Comparison of ENCODE assay signal across 10 cellular contexts in the genomic region with DNA sequence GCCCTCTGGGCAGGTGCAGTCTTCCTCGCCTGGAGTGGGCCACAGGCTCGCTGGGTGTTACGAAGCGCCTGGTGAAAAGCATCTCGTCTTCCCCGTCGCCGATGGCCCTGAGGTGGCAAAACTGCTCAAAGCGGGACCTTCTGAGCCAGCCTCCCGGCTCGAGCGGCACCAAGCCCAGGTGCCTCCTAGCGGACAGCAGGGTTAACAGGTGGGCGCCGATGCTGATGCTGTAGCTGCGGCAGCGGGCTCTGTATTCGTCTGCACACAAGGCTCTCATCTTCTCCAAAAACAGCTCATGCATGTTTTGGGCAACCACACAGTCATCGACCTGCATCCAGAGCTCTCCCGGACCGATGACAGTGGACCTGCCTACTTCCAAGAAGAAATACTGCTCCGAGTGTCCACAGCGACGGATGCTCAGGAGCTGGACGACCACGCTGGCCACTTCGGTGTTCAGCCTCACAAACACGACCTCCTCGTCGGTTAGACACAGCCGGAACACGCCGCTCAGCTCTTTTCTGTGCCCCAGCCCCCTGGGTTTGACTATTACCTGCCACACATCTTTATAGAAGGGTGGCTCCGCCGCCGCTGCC. TPM values are rescaled to one million over a fixed set of nuclear protein-coding genes. Genes with fewer than 3 reads are reported as not detected.
DNase-seq lines count a peak whose midpoint lies in the region; ATAC-seq, FAIRE-seq and TF ChIP-seq lines count a peak whose summit lies in the region.
"Had no signal": no experiment of that assay in that cellular context is flagged by ENCODE, and none has a peak within 500 bp of the region (broad histone marks: within the 10 kb centered on the region; RNA-seq: fewer than 3 reads in every experiment).

No MANE protein-coding gene starts in this region.

- TF ChIP-seq CTCF in A549 (IDR thresholded peaks at IDR 0.05) = 0 out of 3 replicates have a peak, but pooled peaks have one; percentile 14
- no peak for TF ChIP-seq CTCF in left lung (IDR thresholded peaks at IDR 0.05)
- TF ChIP-seq CTCF in OCI-LY7 (conservative IDR thresholded peaks at IDR 0.05; ENCODE audit: low read length) = no peak
- TF ChIP-seq CTCF in testis (IDR thresholded peaks at IDR 0.05) = no peak
- TF ChIP-seq CTCF in HFFc6 (IDR thresholded peaks at IDR 0.05) = no peak

- CTCF ChIA-PET in A549 (lab: Yijun Ruan, JAX) (interaction anchor here (0.5 to 1.9 kb wide), 4 partner anchors 9 to 36 kb away, joined by 3 to 5 read pairs (median 4); no protein-coding TSS in a partner anchor), OCI-LY7 (lab: Charles Lee; ENCODE audit: unreplicated experiment) (no interaction called here)

- H3K36me3 ChIP-seq in adipocyte (ENCODE audit: control insufficient read depth, insufficient read depth, low read length, severe bottlenecking) = no peaks in the 10 kb centered on the region
- H3K36me3 ChIP-seq in left lung = no peaks in the 10 kb centered on the region
- H3K36me3 ChIP-seq in OCI-LY7 (ENCODE audit: insufficient read depth, low read length) = no peaks in the 10 kb centered on the region
- H3K36me3 ChIP-seq in testis (ENCODE audit: low read depth, missing control alignments) = no peaks in the 10 kb centered on the region

- no peaks in the 10 kb centered on the region for H3K4me1 Mint-ChIP-seq in HFFc6 (ENCODE audit: low read depth)

- H3K4me1 ChIP-seq in A549 = peaks cover 6% of the 10 kb centered on the region; the same call in 1 of the 3 replicates
- no peaks in the 10 kb centered on the region for H3K4me1 ChIP-seq in adipocyte (ENCODE audit: control insufficient read depth, insufficient read depth, low read length)
- no peaks in the 10 kb centered on the region for H3K4me1 ChIP-seq in left lung
- H3K4me1 ChIP-seq in OCI-LY7 (ENCODE audit: insufficient read depth, low read length, poor library complexity, severe bottlenecking) = no peaks in the 10 kb centered on the region
- no peaks in the 10 kb centered on the region for H3K4me1 ChIP-seq in testis

- H3K9me3 ChIP-seq in A549 = no peaks in the 10 kb centered on the region; the same call in 2 of the 3 replicates
- peaks cover 6% of the 10 kb centered on the region for H3K9me3 ChIP-seq in adipocyte (ENCODE audit: control insufficient read depth, low read length)
- H3K9me3 ChIP-seq in left lung = no peaks in the 10 kb centered on the region
- no peaks in the 10 kb centered on the region for H3K9me3 ChIP-seq in OCI-LY7 (ENCODE audit: low read length)
- H3K9me3 ChIP-seq in testis = no peaks in the 10 kb centered on the region

- BruUV-seq in OCI-LY7 (replicated peaks; lab: Mats Ljungman, UMichigan) = no TSS peak

- TF ChIP-seq RAD21 in A549 (conservative IDR thresholded peaks at IDR 0.05 in 1 of 2, IDR thresholded peaks at IDR 0.05 in 1 of 2) = peak in 1 of 2 experiments; percentile 27; a peak in 1 of 5 replicates

- no peaks in the 10 kb centered on the region for H3K36me3 Mint-ChIP-seq in HFFc6 (ENCODE audit: low read depth)
- H3K36me3 Mint-ChIP-seq: naive B cell had no signal

- H3K4me2 ChIP-seq in A549 (peak overlapping the region; percentile 92), OCI-LY7 (ENCODE audit: low read length) (no peak overlapping the region)

- H3K9me2 ChIP-seq in OCI-LY7 (ENCODE audit: insufficient read depth, low read length) = no peaks in the 10 kb centered on the region

- H2AFZ ChIP-seq in OCI-LY7 (ENCODE audit: low read length) = no peak overlapping the region

- H3K79me2 ChIP-seq in OCI-LY7 (ENCODE audit: insufficient read depth, low read depth, low read length) = no peaks in the 10 kb centered on the region

- no peak overlapping the region for H3K27ac Mint-ChIP-seq in HFFc6
- H3K27ac Mint-ChIP-seq: naive B cell had no signal

- H3K27ac ChIP-seq in A549 = no peak overlapping the region
- H3K27ac ChIP-seq in left lung = no peak overlapping the region
- no peak overlapping the region for H3K27ac ChIP-seq in OCI-LY7 (ENCODE audit: low read depth, low read length, poor library complexity, severe bottlenecking)
- H3K27ac ChIP-seq in testis = no peak overlapping the region

- no peak overlapping the region for H3K9ac ChIP-seq in adipocyte (ENCODE audit: low read length)

- TF ChIP-seq EP300 in A549 (IDR thresholded peaks at IDR 0.05) = no peak

- H4K20me1 ChIP-seq in OCI-LY7 (ENCODE audit: insufficient read depth, low read length) = no peaks in the 10 kb centered on the region

- peak; percentile 71 to 76 for ATAC-seq in A549
- ATAC-seq in left lung = peak; percentile 19

- no peaks in the 10 kb centered on the region for H3K9me3 Mint-ChIP-seq in HFFc6

- FAIRE-seq in A549 (lab: Jason Lieb, UNC) = no peak
- no peak for FAIRE-seq in H54 (lab: Jason Lieb, UNC)

- H3K27me3 Mint-ChIP-seq in HFFc6 (ENCODE audit: insufficient read depth) = peaks cover 16% of the 10 kb centered on the region

- POLR2A ChIA-PET in A549 (lab: Yijun Ruan, JAX) (no interaction called here), OCI-LY7 (lab: Charles Lee) (interaction anchor here (0.6 kb wide), 1 partner anchor 42 kb away, joined by 3 read pairs; no protein-coding TSS in a partner anchor)

- WGBS in A549 (ENCODE audit: missing lambda C conversion rate) = no CpG with 5 or more reads among the region's 36 CpGs
- 19% methylated on average over 11 of the region's 36 CpGs; no CpG with 5 or more reads in 1 of the 2 donors for WGBS in testis, 2 donors

- H3K4me3 Mint-ChIP-seq in HFFc6 = no peak overlapping the region; the same call in 1 of the 2 replicates

- H3K27me3 ChIP-seq in adipocyte (replicated peaks; ENCODE audit: control insufficient read depth, insufficient read depth, low read length) (peaks cover 70% of the 10 kb centered on the region), left lung (peaks cover 85 to 99% of the 10 kb centered on the region in 2 donors), testis (no peaks in the 10 kb centered on the region)

- peak; percentile 42 to 49 for DNase-seq in A549 (ENCODE audit: low read depth in 1 of 2, low spot score in 1 of 2)
- DNase-seq in H4 (ENCODE audit: low spot score) = peak; percentile 4
- no peak for DNase-seq in adipocyte (ENCODE audit: low read depth)
- peak in 1 of 2 donors; percentile 36 for DNase-seq in left lung
- DNase-seq in H54 (ENCODE audit: insufficient read length, low spot score) = no peak
- DNase-seq in OCI-LY7 (ENCODE audit: low spot score) = no peak
- DNase-seq in testis = no peak
- no peak for DNase-seq in HFFc6
- DNase-seq: activated T-cell treated with anti-CD3 and anti-CD28 coated beads for 4 hours, naive B cell had no signal

- H3K4me3 ChIP-seq in A549 (peak overlapping the region; percentile 47), adipocyte (ENCODE audit: low read length) (peak overlapping the region; percentile 61), left lung (peak overlapping the region in 1 of 2 donors; percentile 25), OCI-LY7 (ENCODE audit: low read depth, low read length, poor library complexity, severe bottlenecking) (no peak overlapping the region), testis (peak overlapping the region in 1 of 2 donors; percentile 45)

- TF ChIP-seq POLR2A in A549 (IDR thresholded peaks at IDR 0.05; ENCODE audit: low read length) (no peak), H54 (IDR thresholded peaks at IDR 0.05; ENCODE audit: low read depth, low read length) (no peak), testis (IDR thresholded peaks at IDR 0.05) (no peak)

- intact Hi-C loops in left lung (cut with DNase I) (no loop called here), OCI-LY7 (cut with micrococcal nuclease; ENCODE audit: unreplicated experiment) (no loop called here), testis (cut with DNase I; ENCODE audit: low total_unique reads) (no loop called here)

TF ChIP-seq in A549, 52 proteins besides CTCF, POLR2A, EP300 and RAD21:
- TF ChIP-seq FOXS1 (CRISPR knock-in tag; IDR thresholded peaks at IDR 0.05) (no peak), ZNF302 (CRISPR knock-in tag; IDR thresholded peaks at IDR 0.05) (no peak), ZFP36 (IDR thresholded peaks at IDR 0.05; ENCODE audit: borderline replicate concordance, partially characterized antibody) (no peak), SMC3 (IDR thresholded peaks at IDR 0.05) (no peak), HOXB5 (CRISPR knock-in tag; IDR thresholded peaks at IDR 0.05) (no peak), PHF8 (IDR thresholded peaks at IDR 0.05; ENCODE audit: borderline replicate concordance, low read depth) (no peak), RCOR1 (IDR thresholded peaks at IDR 0.05; ENCODE audit: low read depth, low read length) (no peak), TP53 (CRISPR knock-in tag; IDR thresholded peaks at IDR 0.05) (no peak), MAZ (IDR thresholded peaks at IDR 0.05; ENCODE audit: borderline replicate concordance, low read depth, low read length) (no peak)
- TF ChIP-seq, protein P1, sequence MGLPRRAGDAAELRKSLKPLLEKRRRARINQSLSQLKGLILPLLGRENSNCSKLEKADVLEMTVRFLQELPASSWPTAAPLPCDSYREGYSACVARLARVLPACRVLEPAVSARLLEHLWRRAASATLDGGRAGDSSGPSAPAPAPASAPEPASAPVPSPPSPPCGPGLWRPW (IDR thresholded peaks at IDR 0.05) = no peak

RNA-seq across cellular contexts. Expression of a gene that starts 1.2 kb away (rescaled TPM):
- not detected in 2 replicates for polyA plus RNA-seq in A549 (2011; rRNA removed)
- not detected in 2 replicates for polyA plus RNA-seq in A549 (2012; cell fraction: cytosol; rRNA removed)
- not detected in 2 replicates for polyA plus RNA-seq in A549 (2012; cell fraction: nucleus; rRNA removed)
- not detected in 3 replicates for polyA plus RNA-seq in A549 (2017; fragmentation: RNase III; extraction: RNeasy Plus Mini Kit Qiagen cat#74134 plus additional on column Dnase treatment)
- not detected in 2 replicates for polyA minus RNA-seq in A549 (2011; rRNA and poly(A)+ RNA removed)
- 0.06 and 0.10 TPM in 2 replicates for total RNA-seq in H4 (2014; rRNA removed; shearing (Covaris generic))
- total RNA-seq in left lung = not detected
- total RNA-seq in OCI-LY7 (2014; rRNA removed; shearing (Covaris generic)) = not detected in 2 replicates
- not detected in 2 replicates for total RNA-seq in OCI-LY7 (2022)
- under 1 TPM; 0.31 to 0.55 TPM for total RNA-seq in testis
- 0.29 TPM for polyA plus RNA-seq in testis (ENCODE audit: insufficient read depth, low read depth, low replicate concordance)
- total RNA-seq in HFFc6 (2021; fragmentation: NEBNext Ultra II Directional; extraction: Animal tissue kit (Norgen Biotek cat#: 25700)) = not detected

Comparison
In these comparisons a context has a peak if more than half of its experiments do, and no peak if none do; other contexts are left out.
1. DNase-seq: peak in A549 (2 of 2) and H4 (single experiment); none in adipocyte (single experiment), H54 (single experiment), OCI-LY7 (single experiment), testis (single experiment) and HFFc6 (single experiment).